8 cellular contexts compared by ENCODE assay signal in the genomic region with DNA sequence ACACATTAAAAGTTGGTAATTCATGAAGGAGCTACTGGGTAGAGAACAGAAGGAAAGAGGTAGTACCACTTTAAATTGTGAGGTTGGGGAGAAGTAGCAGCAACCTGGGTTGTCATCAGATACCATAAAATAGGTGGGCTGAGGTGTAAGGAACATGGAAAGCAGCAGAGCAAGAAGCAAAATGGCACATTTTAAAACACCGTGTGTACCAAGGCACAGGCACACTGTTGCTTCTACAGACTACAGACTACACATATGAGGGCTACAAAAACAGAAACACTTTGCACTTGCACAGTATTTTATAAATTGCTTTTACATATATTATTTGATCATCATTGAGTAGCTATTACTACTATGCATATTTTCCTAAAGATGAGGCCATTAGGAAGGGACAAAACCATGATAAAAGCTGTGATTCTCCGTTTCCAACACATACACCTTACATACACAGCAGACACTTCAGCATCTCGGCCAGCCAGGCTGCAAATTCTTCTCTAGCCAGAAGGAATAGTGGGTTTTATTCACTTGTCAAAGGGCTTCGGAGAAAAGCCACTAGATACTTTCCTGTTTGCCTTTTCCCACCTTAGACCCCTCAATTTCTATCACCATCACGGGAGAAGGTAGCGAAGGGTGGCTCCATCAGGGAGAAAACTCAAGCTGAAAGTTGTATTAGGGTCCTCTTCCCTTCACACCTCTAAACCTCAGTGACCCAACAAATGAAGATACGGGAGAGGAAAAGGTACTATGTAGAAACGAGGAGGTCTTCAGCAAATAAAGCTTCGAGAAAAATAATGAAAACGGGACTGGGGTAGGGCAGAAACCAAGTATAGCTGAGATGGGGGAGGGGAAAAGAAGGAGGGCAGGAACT. TPM values are rescaled to one million over a fixed set of nuclear protein-coding genes. Genes with fewer than 3 reads are reported as not detected.
A peak's percentile ranks its signal among the peaks of the same experiment; 100 is the strongest.
DNase-seq lines count a peak whose midpoint lies in the region; ATAC-seq, FAIRE-seq and TF ChIP-seq lines count a peak whose summit lies in the region.

No MANE protein-coding gene starts in this region.

- H3K27ac ChIP-seq in kidney (ENCODE audit: low read depth in 2 of 2, low read length in 2 of 2) (peak overlapping the region; percentile 94 to 98), thymus (ENCODE audit: low read depth) (peak overlapping the region; percentile 100)

- peaks cover 3% of the 10 kb centered on the region for H3K27me3 Mint-ChIP-seq in activated naive CD8-positive, alpha-beta T cell treated with anti-CD3 and anti-CD28 coated beads for 36 hours

- H3K4me3 Mint-ChIP-seq in activated naive CD8-positive, alpha-beta T cell treated with anti-CD3 and anti-CD28 coated beads for 36 hours: peak overlapping the region; percentile 99

- peak; percentile 2 for ATAC-seq in HG02759 (IDR thresholded peaks at IDR 0.05; ENCODE audit: unreplicated experiment)

- H3K27me3 ChIP-seq in thymus (ENCODE audit: control insufficient read depth, insufficient read depth): no peaks in the 10 kb centered on the region

- peak overlapping the region; percentile 88 to 99 for H3K4me3 ChIP-seq in kidney (ENCODE audit: low read length in 2 of 2)
- H3K4me3 ChIP-seq in thymus (ENCODE audit: low read length): peak overlapping the region; percentile 70

- H3K9ac ChIP-seq in kidney (ENCODE audit: low read length in 2 of 2): peak overlapping the region; percentile 2 to 91

- H3K4me1 Mint-ChIP-seq in activated naive CD8-positive, alpha-beta T cell treated with anti-CD3 and anti-CD28 coated beads for 36 hours: peaks cover 48% of the 10 kb centered on the region

- H3K36me3 Mint-ChIP-seq in activated naive CD8-positive, alpha-beta T cell treated with anti-CD3 and anti-CD28 coated beads for 36 hours: peaks cover 34% of the 10 kb centered on the region

- DNase-seq in AG20443 (ENCODE audit: low spot score) (peak; percentile 25), kidney (no peak), NCI-H82 treated with DMSO at 0.1 percent for 48 hours (lab: John Stamatoyannopoulos, UW; ENCODE audit: unreplicated experiment) (no peak), T-helper 9 cell (no peak), NOMO-1 treated with DMSO at 0.1 percent for 48 hours (lab: John Stamatoyannopoulos, UW; ENCODE audit: unreplicated experiment) (no peak)
- peak; percentile 16 for DNase-seq in activated naive CD8-positive, alpha-beta T cell treated with anti-CD3 and anti-CD28 coated beads for 36 hours

- H3K4me1 ChIP-seq in kidney (ENCODE audit: control insufficient read depth in 1 of 2, insufficient read depth in 1 of 2, low read depth in 1 of 2, low read length in 2 of 2): peaks cover 0 to 11% of the 10 kb centered on the region in 2 donors
- H3K4me1 ChIP-seq in thymus (ENCODE audit: control insufficient read depth, insufficient read depth, low read length): peaks cover 6% of the 10 kb centered on the region

- no peak for FAIRE-seq in kidney (lab: Jason Lieb, UNC)

- H3K9me3 ChIP-seq in kidney (ENCODE audit: control insufficient read depth in 1 of 2, low read length in 2 of 2) (no peaks in the 10 kb centered on the region), thymus (ENCODE audit: control insufficient read depth) (no peaks in the 10 kb centered on the region)

- no peak for TF ChIP-seq CTCF in kidney (IDR thresholded peaks at IDR 0.05; ENCODE audit: borderline replicate concordance, extremely low read depth, insufficient read depth)

- H3K27ac Mint-ChIP-seq in activated naive CD8-positive, alpha-beta T cell treated with anti-CD3 and anti-CD28 coated beads for 36 hours: peak overlapping the region; percentile 99

- no peaks in the 10 kb centered on the region for H3K9me3 Mint-ChIP-seq in activated naive CD8-positive, alpha-beta T cell treated with anti-CD3 and anti-CD28 coated beads for 36 hours

- intact Hi-C loops in kidney (cut with DNase I): no loop called here

- WGBS in thymus: 21% methylated on average over 10 of the region's 10 CpGs

- H3K36me3 ChIP-seq in kidney (ENCODE audit: control insufficient read depth in 1 of 2, insufficient read depth in 2 of 2, low read length in 2 of 2) (peaks cover 0 to 3% of the 10 kb centered on the region in 2 donors), thymus (ENCODE audit: control insufficient read depth, insufficient read depth) (peaks cover 4% of the 10 kb centered on the region)

RNA-seq across cellular contexts. Expression of a gene that starts 1.6 kb away (rescaled TPM):
- 10 to 100 TPM; 33.3 to 34.9 TPM for total RNA-seq in activated naive CD8-positive, alpha-beta T cell treated with anti-CD3 and anti-CD28 coated beads for 36 hours
- total RNA-seq in kidney: 29.0 TPM
- polyA plus RNA-seq in kidney (ENCODE audit: insufficient read depth, low read depth, low replicate concordance) (39.7 TPM), thymus (57.9 TPM)

RNA-seq across cellular contexts. Expression of a gene that starts 4.9 kb away (rescaled TPM):
- total RNA-seq in activated naive CD8-positive, alpha-beta T cell treated with anti-CD3 and anti-CD28 coated beads for 36 hours: 100 to 1,000 TPM; 236 TPM
- 68.2 TPM for total RNA-seq in kidney
- polyA plus RNA-seq in kidney (ENCODE audit: insufficient read depth, low read depth, low replicate concordance) (13.2 TPM), thymus (381 TPM)

RNA-seq across cellular contexts. Expression of a gene that starts 39.7 kb away (rescaled TPM):
- under 1 TPM; 0.25 to 0.28 TPM for total RNA-seq in activated naive CD8-positive, alpha-beta T cell treated with anti-CD3 and anti-CD28 coated beads for 36 hours
- total RNA-seq in kidney: 1.7 TPM
- polyA plus RNA-seq in kidney (ENCODE audit: insufficient read depth, low read depth, low replicate concordance) (3.5 TPM), thymus (0.94 TPM)

RNA-seq across cellular contexts. Expression of a gene that starts 40.5 kb away (rescaled TPM):
- 100 to 1,000 TPM; 111 to 120 TPM for total RNA-seq in activated naive CD8-positive, alpha-beta T cell treated with anti-CD3 and anti-CD28 coated beads for 36 hours
- 23.2 TPM for total RNA-seq in kidney
- 7.6 TPM for polyA plus RNA-seq in kidney (ENCODE audit: insufficient read depth, low read depth, low replicate concordance)
- 22.3 TPM for polyA plus RNA-seq in thymus

RNA-seq across cellular contexts. Expression of a gene that starts 47.8 kb away (rescaled TPM):
- 10 to 100 TPM; 24.5 to 25.3 TPM for total RNA-seq in activated naive CD8-positive, alpha-beta T cell treated with anti-CD3 and anti-CD28 coated beads for 36 hours
- 112 TPM for total RNA-seq in kidney
- polyA plus RNA-seq in kidney (ENCODE audit: insufficient read depth, low read depth, low replicate concordance) (72.5 TPM), thymus (63.1 TPM)

Comparison
In these comparisons a context has a peak if more than half of its experiments do, and no peak if none do; other contexts are left out.
1. DNase-seq: peak in AG20443 (single experiment) and activated naive CD8-positive, alpha-beta T cell treated with anti-CD3 and anti-CD28 coated beads for 36 hours (single experiment); none in kidney (single experiment), NCI-H82 treated with DMSO at 0.1 percent for 48 hours (single experiment), T-helper 9 cell (single experiment) and NOMO-1 treated with DMSO at 0.1 percent for 48 hours (single experiment).